In genomic region chr15:48040166-48040817, GRCh38 we compare ENCODE assay signal across 12 cellular contexts.
DNase-seq lines count a peak whose midpoint lies in the region; ATAC-seq and TF ChIP-seq lines count a peak whose summit lies in the region.
"Had no signal": no experiment of that assay in that cellular context is flagged by ENCODE, and none has a peak within 500 bp of the region (broad histone marks: within the 10 kb centered on the region; RNA-seq: fewer than 3 reads in every experiment).

No MANE protein-coding gene starts in this region.

- 58 to 59% methylated on average over 6 of the region's 6 CpGs for WGBS in heart right ventricle, 2 donors

- H3K9me3 ChIP-seq in heart right ventricle (peaks cover 0 to 6% (median 0%) of the 10 kb centered on the region in 11 donors), SJCRH30 (replicated peaks) (no peaks in the 10 kb centered on the region)
- H3K9me3 ChIP-seq: psoas muscle had no signal

- ATAC-seq in left cardiac atrium (peak in 1 of 2 donors; percentile 63), heart right ventricle (no peak), GM21423 (IDR thresholded peaks at IDR 0.05; ENCODE audit: unreplicated experiment) (no peak), GM18858 (IDR thresholded peaks at IDR 0.05; ENCODE audit: unreplicated experiment) (no peak)
- no peak for ATAC-seq in activated CD4-positive, CD25-positive, alpha-beta regulatory T cell treated with anti-CD3 and anti-CD28 coated beads, Interleukin-2, amount 50 U/mL, for 24 hours
- ATAC-seq: psoas muscle had no signal

- DNase-seq in left cardiac atrium, result peak; percentile 20
- no peak for DNase-seq in heart right ventricle
- peak; percentile 56 to 67 for DNase-seq in SJCRH30
- DNase-seq in inferior parietal cortex (ENCODE audit: extremely low spot score), result peak; percentile 14
- no peak for DNase-seq in NCI-H2196 (lab: John Stamatoyannopoulos, UW; ENCODE audit: unreplicated experiment)
- DNase-seq: activated CD4-positive, alpha-beta T cell treated with anti-CD3 and anti-CD28 coated beads for 1 hour; kidney glomerular epithelial cell; psoas muscle had no signal

- intact Hi-C loops in left cardiac atrium (cut with DNase I), result no loop called here
- intact Hi-C loops in heart right ventricle (cut with DNase I), result no loop called here

- H3K4me1 ChIP-seq in heart right ventricle (no peaks in the 10 kb centered on the region), SJCRH30 (peaks cover 3% of the 10 kb centered on the region; the same call in 1 of the 2 replicates)
- H3K4me1 ChIP-seq: psoas muscle had no signal

- H3K27ac ChIP-seq in heart right ventricle, result no peak overlapping the region
- H3K27ac ChIP-seq in SJCRH30, result no peak overlapping the region
- H3K27ac ChIP-seq: C4-2B, psoas muscle had no signal

- H3K27me3 ChIP-seq in heart right ventricle, result peaks cover 0 to 11% (median 6%) of the 10 kb centered on the region in 7 donors
- no peaks in the 10 kb centered on the region for H3K27me3 ChIP-seq in SJCRH30

- no peak for TF ChIP-seq CTCF in heart right ventricle (IDR thresholded peaks at IDR 0.05)

- H3K36me3 ChIP-seq in heart right ventricle (no peaks in the 10 kb centered on the region), SJCRH30 (no peaks in the 10 kb centered on the region)

- H3K4me3 ChIP-seq in heart right ventricle (no peak overlapping the region), SJCRH30 (no peak overlapping the region)
- H3K4me3 ChIP-seq: psoas muscle had no signal

Comparison
In these comparisons a context has a peak if more than half of its experiments do, and no peak if none do; other contexts are left out.
1. DNase-seq: peak in left cardiac atrium (single experiment), SJCRH30 (2 of 2) and inferior parietal cortex (single experiment); none in heart right ventricle (0 of 2) and NCI-H2196 (single experiment).